ENCODE assay signal across 1 cellular context in genomic region chr1:224219011-224219611, GRCh38.
TF ChIP-seq lines count a peak whose summit lies in the region.

No MANE protein-coding gene starts in this region.

TF ChIP-seq in HepG2, 621 proteins besides CTCF, POLR2A, EP300 and RAD21 (continued from another document):
- TF ChIP-seq ZBTB40 (IDR thresholded peaks at IDR 0.05): no peak
- no peak for TF ChIP-seq ZBTB40 (CRISPR knock-in tag; IDR thresholded peaks at IDR 0.05)
- no peak for TF ChIP-seq ZUFSP (CRISPR knock-in tag; IDR thresholded peaks at IDR 0.05; ENCODE audit: borderline replicate concordance)
- no peak for TF ChIP-seq SCMH1 (CRISPR knock-in tag; IDR thresholded peaks at IDR 0.05; ENCODE audit: borderline replicate concordance)
- TF ChIP-seq U2AF1 (optimal IDR thresholded peaks at IDR 0.05; ENCODE audit: low read depth, low read length): no peak
- TF ChIP-seq NCOA1 (CRISPR knock-in tag; IDR thresholded peaks at IDR 0.05): no peak
- peak; percentile 16; the same call in 1 of the 2 replicates for TF ChIP-seq CEBPB (IDR thresholded peaks at IDR 0.05; ENCODE audit: borderline replicate concordance, low read depth, low read length)
